12 cellular contexts compared by ENCODE assay signal in the genomic region with DNA sequence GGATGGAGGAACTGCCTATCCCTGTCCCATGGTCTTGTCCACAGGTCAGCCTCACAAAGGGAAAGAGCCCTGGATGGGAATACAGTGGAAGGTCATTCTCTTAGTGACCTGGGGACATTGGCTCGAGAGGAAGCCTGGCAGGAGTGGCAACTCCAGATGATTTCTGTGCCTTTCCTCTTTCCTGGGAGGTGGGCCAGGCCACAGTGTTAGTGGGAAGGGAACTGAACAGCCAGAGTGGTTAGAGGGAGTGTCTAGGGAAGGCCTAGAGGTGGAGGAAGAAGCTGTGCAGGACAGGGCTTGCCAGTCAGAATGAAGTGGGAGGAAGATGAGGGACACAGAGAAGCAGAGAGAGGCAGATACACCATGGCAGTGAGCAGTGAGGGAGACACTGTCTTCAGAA. TPM values are rescaled to one million over a fixed set of nuclear protein-coding genes. Genes with fewer than 3 reads are reported as not detected.
DNase-seq lines count a peak whose midpoint lies in the region; FAIRE-seq and TF ChIP-seq lines count a peak whose summit lies in the region.
"Not testable (repeated sequence)": the region's sequence is repeated elsewhere in the genome, so short reads cannot be mapped to it uniquely, and the experiment has no call there.
"Had no signal": no experiment of that assay in that cellular context is flagged by ENCODE, and none has a peak within 500 bp of the region (broad histone marks: within the 10 kb centered on the region; RNA-seq: fewer than 3 reads in every experiment).

No MANE protein-coding gene starts in this region.

- H3K4me3 ChIP-seq in keratinocyte (ENCODE audit: control insufficient read depth in 2 of 3, extremely low read depth in 1 of 3, insufficient read depth in 2 of 3, low read depth in 1 of 3, low read length in 3 of 3); sigmoid colon: not testable (repeated sequence)

- in situ Hi-C loops in G401 (cut with HindIII; ENCODE audit: low sequenced_read_pairs) = not testable (repeated sequence)

- dilution Hi-C loops in keratinocyte (cut with MboI; ENCODE audit: extremely low pct_ligation_motif_present, low sequenced_read_pairs) = not testable (repeated sequence)

- not testable (repeated sequence) for H3K79me2 ChIP-seq in keratinocyte (ENCODE audit: control insufficient read depth, insufficient read depth, low read length)

- TF ChIP-seq POLR2A in sigmoid colon (IDR thresholded peaks at IDR 0.05) = not testable (repeated sequence)

- not testable (repeated sequence) for TF ChIP-seq EP300 in sigmoid colon (IDR thresholded peaks at IDR 0.05)

- H4K20me1 ChIP-seq in keratinocyte (ENCODE audit: control insufficient read depth, extremely low read depth, insufficient read depth, low read length) = not testable (repeated sequence)

- FAIRE-seq in keratinocyte (lab: Jason Lieb, UNC) = peak; percentile 56

- H3K9me1 ChIP-seq in keratinocyte (ENCODE audit: control insufficient read depth, extremely low read depth, insufficient read depth, low read length) = not testable (repeated sequence)

- not testable (repeated sequence) for H2AFZ ChIP-seq in keratinocyte (ENCODE audit: control insufficient read depth, low read length)

- peak overlapping the region; percentile 97 for H3K27ac ChIP-seq in epithelial cell of prostate
- peak overlapping the region; percentile 89 for H3K27ac ChIP-seq in keratinocyte (ENCODE audit: control insufficient read depth, insufficient read depth, low read length)
- H3K27ac ChIP-seq in sigmoid colon = peak overlapping the region; percentile 27 to 52 (median 38)

- intact Hi-C loops in sigmoid colon (cut with DNase I) = not testable (repeated sequence)

- not testable (repeated sequence) for H3K9me3 ChIP-seq in keratinocyte (ENCODE audit: control insufficient read depth, low read depth, low read length); sigmoid colon

- peaks cover 28% of the 10 kb centered on the region for H3K4me1 ChIP-seq in keratinocyte (ENCODE audit: control insufficient read depth, extremely low read depth, insufficient read depth, low read length)
- H3K4me1 ChIP-seq in sigmoid colon = peaks cover 0 to 29% (median 19%) of the 10 kb centered on the region in 4 donors

- 29 to 35% methylated on average over 1 of the region's 1 CpG for WGBS in sigmoid colon, 2 donors

- H3K27me3 ChIP-seq in keratinocyte (ENCODE audit: control insufficient read depth, extremely low read depth, insufficient read depth, low read length); sigmoid colon: not testable (repeated sequence)

- not testable (repeated sequence) for H3K36me3 ChIP-seq in keratinocyte (ENCODE audit: control insufficient read depth in 2 of 2, extremely low read depth in 1 of 2, insufficient read depth in 2 of 2, low read length in 2 of 2); sigmoid colon

- H3K4me2 ChIP-seq in keratinocyte (ENCODE audit: control insufficient read depth, extremely low read depth, insufficient read depth, low read depth, low read length) = peak overlapping the region; percentile 58

- peak; percentile 28 for DNase-seq in AG08395 (ENCODE audit: low spot score)
- DNase-seq in G401 (ENCODE audit: low spot score) = peak; percentile 36
- DNase-seq in HT1080 (ENCODE audit: low read depth) = peak; percentile 39
- DNase-seq in RPMI7951 (ENCODE audit: low read depth) = peak; percentile 34
- peak; percentile 53 for DNase-seq in astrocyte of the hippocampus (ENCODE audit: low read depth, low spot score)
- not testable (repeated sequence) for DNase-seq in epithelial cell of prostate (ENCODE audit: low read depth, low spot score); keratinocyte (ENCODE audit: low read depth, low spot score); sigmoid colon

- TF ChIP-seq CTCF in keratinocyte (optimal IDR thresholded peaks at IDR 0.05 in 1 of 3, IDR thresholded peaks at IDR 0.05 in 1 of 3, conservative IDR thresholded peaks at IDR 0.05 in 1 of 3; ENCODE audit: extremely low read depth in 1 of 3, insufficient read depth in 2 of 3, low read length in 3 of 3); sigmoid colon (IDR thresholded peaks at IDR 0.05): not testable (repeated sequence)

- peak overlapping the region; percentile 67 for H3K9ac ChIP-seq in keratinocyte (ENCODE audit: control insufficient read depth, extremely low read depth, insufficient read depth, low read length)

RNA-seq across cellular contexts. Expression of gene PSG1, which starts 3.6 kb away (rescaled TPM):
- 15.0 and 27.1 TPM in 2 replicates for total RNA-seq in G401 (2014; rRNA removed; shearing (Covaris generic))
- total RNA-seq in HT1080 (2014; rRNA removed; shearing (Covaris generic)) = 0.27 TPM in 1 of 2 replicates, not detected in the other
- polyA plus RNA-seq in HT1080 (2015; cell fraction: cytosol; rRNA removed) = 0.05 and 0.27 TPM in 2 replicates
- 0.28 and 0.45 TPM in 2 replicates for polyA plus RNA-seq in HT1080 (2015; cell fraction: nucleus; rRNA removed)
- 0.24 TPM in 1 of 2 replicates, not detected in the other for total RNA-seq in RPMI7951 (2014; rRNA removed; shearing (Covaris generic))
- 0.24 to 0.28 TPM (median 0.27 TPM) in 3 replicates for polyA plus RNA-seq in keratinocyte
- polyA plus RNA-seq in keratinocyte (2011; ENCODE audit: low read depth) = 1.0 TPM
- polyA plus RNA-seq in keratinocyte (2011; cell fraction: cytosol; rRNA removed) = 0.27 and 0.50 TPM in 2 replicates
- 1.6 and 2.4 TPM in 2 replicates for polyA plus RNA-seq in keratinocyte (2011; cell fraction: nucleus; rRNA removed)
- 0.37 and 2.0 TPM in 2 replicates for polyA plus RNA-seq in keratinocyte (2012; ENCODE audit: low replicate concordance)
- polyA minus RNA-seq in keratinocyte = 0.06 to 1.5 TPM (median 0.20 TPM) in 3 replicates
- polyA minus RNA-seq in keratinocyte (2011; cell fraction: cytosol; rRNA and poly(A)+ RNA removed) = not detected
- polyA minus RNA-seq in keratinocyte (2011; cell fraction: nucleus; rRNA and poly(A)+ RNA removed) = 0.42 and 1.2 TPM in 2 replicates
- total RNA-seq in sigmoid colon = not detected
- not detected for polyA plus RNA-seq in sigmoid colon
- total RNA-seq: CD4-positive, alpha-beta memory T cell; HT-29; Right ventricle myocardium superior; T-cell had no signal
- polyA plus RNA-seq: CD4-positive, alpha-beta memory T cell had no signal

RNA-seq across cellular contexts. Expression of gene PSG6, which starts 41.8 kb away (rescaled TPM):
- 6.1 and 20.4 TPM in 2 replicates for total RNA-seq in G401 (2014; rRNA removed; shearing (Covaris generic))
- total RNA-seq in HT1080 (2014; rRNA removed; shearing (Covaris generic)) = not detected in 2 replicates
- 0.14 TPM in 1 of 2 replicates, not detected in the other for polyA plus RNA-seq in HT1080 (2015; cell fraction: cytosol; rRNA removed)
- not detected in 2 replicates for polyA plus RNA-seq in HT1080 (2015; cell fraction: nucleus; rRNA removed)
- not detected in 2 replicates for total RNA-seq in RPMI7951 (2014; rRNA removed; shearing (Covaris generic))
- polyA plus RNA-seq in keratinocyte = 0.40 to 0.82 TPM (median 0.45 TPM) in 3 replicates
- 4.7 TPM for polyA plus RNA-seq in keratinocyte (2011; ENCODE audit: low read depth)
- 0.79 and 1.8 TPM in 2 replicates for polyA plus RNA-seq in keratinocyte (2011; cell fraction: cytosol; rRNA removed)
- 3.3 and 4.0 TPM in 2 replicates for polyA plus RNA-seq in keratinocyte (2011; cell fraction: nucleus; rRNA removed)
- polyA plus RNA-seq in keratinocyte (2012; ENCODE audit: low replicate concordance) = 0.57 and 26.2 TPM in 2 replicates
- polyA minus RNA-seq in keratinocyte = 0.32 to 0.73 TPM in 2 of 3 replicates, not detected in the other
- not detected for polyA minus RNA-seq in keratinocyte (2011; cell fraction: cytosol; rRNA and poly(A)+ RNA removed)
- polyA minus RNA-seq in keratinocyte (2011; cell fraction: nucleus; rRNA and poly(A)+ RNA removed) = 0.95 and 2.1 TPM in 2 replicates
- not detected for total RNA-seq in sigmoid colon
- polyA plus RNA-seq in sigmoid colon = not detected
- total RNA-seq: CD4-positive, alpha-beta memory T cell; HT-29; Right ventricle myocardium superior; T-cell had no signal
- polyA plus RNA-seq: CD4-positive, alpha-beta memory T cell had no signal

Comparison
In these comparisons a context has a peak if more than half of its experiments do, and no peak if none do; other contexts are left out.
1. H3K27ac ChIP-seq: peak in every context shown above with its lines; median percentile 97 in epithelial cell of prostate; 89 in keratinocyte; 38 in sigmoid colon.
2. RNA of gene PSG1, which starts 3.6 kb away (total RNA-seq): 15.0 to 27.1 TPM in G401; 0.27 TPM in HT1080, 0.24 TPM in RPMI7951 and not detected in sigmoid colon; every median in the first group is over 10 times any median in the second.